Comparison of ENCODE assay signal across 1 cellular context in the genomic region with DNA sequence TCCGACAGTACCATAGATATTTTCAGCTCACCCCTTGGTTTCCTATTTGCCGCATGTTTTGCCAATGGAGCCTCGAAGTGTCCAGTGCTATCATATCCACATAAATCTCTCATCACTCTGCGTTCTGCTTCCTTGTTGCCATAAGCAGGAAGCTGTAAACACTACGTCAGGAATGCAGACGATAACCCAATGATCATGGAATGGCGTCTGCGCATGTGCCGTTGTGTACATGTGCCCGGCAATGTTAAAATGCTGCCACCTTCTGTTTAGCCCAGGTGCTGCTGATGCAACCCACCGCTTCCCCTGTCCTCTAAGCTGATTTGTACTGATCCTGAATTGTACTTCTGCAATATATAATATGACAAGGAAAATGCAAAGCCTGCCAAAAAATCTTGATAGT.
TF ChIP-seq lines count a peak whose summit lies in the region.

No MANE protein-coding gene starts in this region.

TF ChIP-seq in WTC11, 78 proteins besides CTCF, POLR2A, EP300 and RAD21 (continued from another document):
- TF ChIP-seq, protein P1, sequence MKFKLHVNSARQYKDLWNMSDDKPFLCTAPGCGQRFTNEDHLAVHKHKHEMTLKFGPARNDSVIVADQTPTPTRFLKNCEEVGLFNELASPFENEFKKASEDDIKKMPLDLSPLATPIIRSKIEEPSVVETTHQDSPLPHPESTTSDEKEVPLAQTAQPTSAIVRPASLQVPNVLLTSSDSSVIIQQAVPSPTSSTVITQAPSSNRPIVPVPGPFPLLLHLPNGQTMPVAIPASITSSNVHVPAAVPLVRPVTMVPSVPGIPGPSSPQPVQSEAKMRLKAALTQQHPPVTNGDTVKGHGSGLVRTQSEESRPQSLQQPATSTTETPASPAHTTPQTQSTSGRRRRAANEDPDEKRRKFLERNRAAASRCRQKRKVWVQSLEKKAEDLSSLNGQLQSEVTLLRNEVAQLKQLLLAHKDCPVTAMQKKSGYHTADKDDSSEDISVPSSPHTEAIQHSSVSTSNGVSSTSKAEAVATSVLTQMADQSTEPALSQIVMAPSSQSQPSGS (CRISPR knock-in tag; IDR thresholded peaks at IDR 0.05; ENCODE audit: borderline replicate concordance, low read depth) = no peak
- TF ChIP-seq RELA (CRISPR knock-in tag; IDR thresholded peaks at IDR 0.05; ENCODE audit: borderline replicate concordance) (no peak), ESRRA (CRISPR knock-in tag; IDR thresholded peaks at IDR 0.05; ENCODE audit: borderline replicate concordance) (no peak)
